ENCODE assay signal across 8 cellular contexts in genomic region chr9:120918931-120919638, GRCh38. TPM values are rescaled to one million over a fixed set of nuclear protein-coding genes. Genes with fewer than 3 reads are reported as not detected.
A peak's percentile ranks its signal among the peaks of the same experiment; 100 is the strongest.
DNase-seq lines count a peak whose midpoint lies in the region; ATAC-seq and TF ChIP-seq lines count a peak whose summit lies in the region.

No MANE protein-coding gene starts in this region.

- H3K27ac ChIP-seq in WERI-Rb-1 = peak overlapping the region; percentile 92
- H3K27ac ChIP-seq in esophagus muscularis mucosa (replicated peaks in 1 of 4) = peak overlapping the region; percentile 74 to 83 (median 80)
- H3K27ac ChIP-seq in mesendoderm (ENCODE audit: low read depth, low read length) = no peak overlapping the region

- no peaks in the 10 kb centered on the region for H3K27me3 Mint-ChIP-seq in osteocyte (ENCODE audit: unreplicated experiment)

- in situ Hi-C loops in GM13977 (cut with MboI; ENCODE audit: low pct_unique_long_range_greater_than_20kb, low sequenced_read_pairs, unreplicated experiment) = no loop called here

- no peak overlapping the region for H2AK5ac ChIP-seq in mesendoderm (ENCODE audit: low read length)

- TF ChIP-seq CTCF in WERI-Rb-1 (IDR thresholded peaks at IDR 0.05; ENCODE audit: low read depth, low read length) = no peak
- no peak for TF ChIP-seq CTCF in esophagus muscularis mucosa (IDR thresholded peaks at IDR 0.05)
- no peak for TF ChIP-seq CTCF in osteocyte (IDR thresholded peaks at IDR 0.05)
- no peak for TF ChIP-seq CTCF in GM13977 (IDR thresholded peaks at IDR 0.05; ENCODE audit: extremely low read depth, insufficient read depth, missing control alignments)

- peak; percentile 68 for DNase-seq in COLO829 (ENCODE audit: low spot score)
- DNase-seq in WERI-Rb-1 = no peak
- no peak for DNase-seq in esophagus muscularis mucosa (ENCODE audit: extremely low spot score)
- DNase-seq in osteocyte (ENCODE audit: extremely low spot score, unreplicated experiment) = peak; percentile 96
- no peak for DNase-seq in glomerular visceral epithelial cell (ENCODE audit: extremely low spot score)
- DNase-seq in GM13977 (ENCODE audit: low spot score) = no peak
- DNase-seq in mesendoderm = no peak

- no peak for TF ChIP-seq EP300 in esophagus muscularis mucosa (IDR thresholded peaks at IDR 0.05)

- H3K27me3 ChIP-seq in WERI-Rb-1 (ENCODE audit: insufficient read depth, low read depth, severe bottlenecking) (no peaks in the 10 kb centered on the region), esophagus muscularis mucosa (no peaks in the 10 kb centered on the region), mesendoderm (ENCODE audit: insufficient read depth, low read length, poor library complexity) (no peaks in the 10 kb centered on the region)

- no peak overlapping the region for H2BK5ac ChIP-seq in mesendoderm (ENCODE audit: low read length)

- H3K4me1 ChIP-seq in esophagus muscularis mucosa = peaks cover 37 to 80% (median 69%) of the 10 kb centered on the region in 4 donors
- H3K4me1 ChIP-seq in mesendoderm (ENCODE audit: control insufficient read depth, low read depth, low read length) = peaks cover 4% of the 10 kb centered on the region

- H3K36me3 ChIP-seq in WERI-Rb-1 (no peaks in the 10 kb centered on the region), esophagus muscularis mucosa (peaks cover 0 to 5% (median 0%) of the 10 kb centered on the region in 4 donors), mesendoderm (ENCODE audit: control insufficient read depth, insufficient read depth, low read length) (no peaks in the 10 kb centered on the region)

- H3K4me2 ChIP-seq in mesendoderm (ENCODE audit: low read length) = no peak overlapping the region

- no peak overlapping the region for H3K4ac ChIP-seq in mesendoderm (ENCODE audit: low read depth, low read length)

- H3K4me3 ChIP-seq in WERI-Rb-1 (ENCODE audit: low read depth, low read length) = no peak overlapping the region
- no peak overlapping the region for H3K4me3 ChIP-seq in esophagus muscularis mucosa
- no peak overlapping the region for H3K4me3 ChIP-seq in mesendoderm (ENCODE audit: low read length)

- H3K18ac ChIP-seq in mesendoderm (ENCODE audit: low read length) = no peak overlapping the region

- peaks cover 89% of the 10 kb centered on the region for H3K4me1 Mint-ChIP-seq in osteocyte (ENCODE audit: unreplicated experiment)

- H3K23ac ChIP-seq in mesendoderm (ENCODE audit: low read length) = no peak overlapping the region

- H3K79me2 ChIP-seq in mesendoderm (ENCODE audit: control insufficient read depth, insufficient read depth, low read length) = no peaks in the 10 kb centered on the region

- no peak for TF ChIP-seq POLR2A in esophagus muscularis mucosa (IDR thresholded peaks at IDR 0.05; ENCODE audit: low read depth)

- H3K79me1 ChIP-seq in mesendoderm (ENCODE audit: low read length) = no peaks in the 10 kb centered on the region

- H2BK120ac ChIP-seq in mesendoderm (ENCODE audit: low read depth, low read length) = no peak overlapping the region

- no peak overlapping the region for H2BK15ac ChIP-seq in mesendoderm (replicated peaks; ENCODE audit: low read depth)

- no peak overlapping the region for H4K5ac ChIP-seq in mesendoderm (ENCODE audit: low read length)

- H3K56ac ChIP-seq in mesendoderm (ENCODE audit: low read length) = no peak overlapping the region

- no peak for ATAC-seq in GM19397 (IDR thresholded peaks at IDR 0.05; ENCODE audit: unreplicated experiment)

- peak overlapping the region; percentile 99 for H3K27ac Mint-ChIP-seq in osteocyte (ENCODE audit: unreplicated experiment)

- peak overlapping the region; percentile 7 for H3K4me3 Mint-ChIP-seq in osteocyte (ENCODE audit: unreplicated experiment)

- no peak overlapping the region for H4K8ac ChIP-seq in mesendoderm (ENCODE audit: low read depth, low read length)

- H3K36me3 Mint-ChIP-seq in osteocyte (ENCODE audit: unreplicated experiment) = peaks cover 5% of the 10 kb centered on the region

- H3K9me3 ChIP-seq in WERI-Rb-1 (ENCODE audit: severe bottlenecking) (no peaks in the 10 kb centered on the region), esophagus muscularis mucosa (peaks cover 0 to 3% (median 0%) of the 10 kb centered on the region in 4 donors)

- intact Hi-C loops in esophagus muscularis mucosa (cut with DNase I) = no loop called here

- H3K9ac ChIP-seq in mesendoderm (ENCODE audit: low read length) = no peak overlapping the region

- WGBS in esophagus muscularis mucosa = 73% methylated on average over 12 of the region's 15 CpGs
- WGBS in mesendoderm (ENCODE audit: extremely low coverage, insufficient coverage, low lambda C conversion rate) = no CpG with 5 or more reads among the region's 15 CpGs

- peaks cover 4% of the 10 kb centered on the region for H3K9me3 Mint-ChIP-seq in osteocyte (ENCODE audit: unreplicated experiment)

RNA-seq across cellular contexts. Expression of gene TRAF1, which starts 7.5 kb away (rescaled TPM):
- total RNA-seq in esophagus muscularis mucosa (1 to 10 TPM; 4.0 to 7.4 (median 5.5) TPM), osteocyte (7.1 and 7.8 TPM in 2 replicates)
- polyA plus RNA-seq in mesendoderm (2013, experiment 1 of 2) = 0.29 TPM
- 0.27 TPM for polyA plus RNA-seq in mesendoderm (2013, experiment 2 of 2)

RNA-seq across cellular contexts. Expression of gene PHF19, which starts 42.1 kb away (rescaled TPM):
- 10 to 100 TPM; 36.4 to 57.7 (median 47.8) TPM for total RNA-seq in esophagus muscularis mucosa
- total RNA-seq in osteocyte = 194 and 212 TPM in 2 replicates
- 11.6 TPM for polyA plus RNA-seq in mesendoderm (2013, experiment 1 of 2)
- polyA plus RNA-seq in mesendoderm (2013, experiment 2 of 2) = 12.8 TPM

Comparison
In these comparisons a context has a peak if more than half of its experiments do, and no peak if none do; other contexts are left out.
1. DNase-seq: peak in COLO829 (single experiment) and osteocyte (single experiment); none in WERI-Rb-1 (single experiment), esophagus muscularis mucosa (single experiment), glomerular visceral epithelial cell (single experiment), GM13977 (single experiment) and mesendoderm (single experiment).